17 cellular contexts compared by ENCODE assay signal in the genomic region with DNA sequence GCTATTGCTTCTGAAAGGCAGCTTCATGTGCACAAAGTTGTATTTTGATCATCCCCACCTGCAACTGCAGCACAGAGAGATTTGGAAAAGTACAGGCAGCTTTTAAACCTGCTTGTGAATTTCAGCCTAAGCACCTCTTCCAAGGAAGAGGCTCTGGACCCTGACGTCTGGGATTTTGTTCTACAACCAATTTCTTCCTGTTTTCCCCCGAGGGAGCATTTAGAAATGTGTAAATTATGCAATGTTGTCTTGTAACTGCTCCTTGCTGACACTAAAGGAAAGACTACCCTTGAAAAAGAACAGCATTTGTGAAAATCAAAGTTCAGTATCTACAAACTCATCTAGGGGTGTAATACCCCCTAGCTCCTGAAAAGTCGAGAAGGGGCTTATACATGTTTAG. TPM values are rescaled to one million over a fixed set of nuclear protein-coding genes. Genes with fewer than 3 reads are reported as not detected.
A peak's percentile ranks its signal among the peaks of the same experiment; 100 is the strongest.
DNase-seq lines count a peak whose midpoint lies in the region; ATAC-seq, FAIRE-seq and TF ChIP-seq lines count a peak whose summit lies in the region.
"Had no signal": no experiment of that assay in that cellular context is flagged by ENCODE, and none has a peak within 500 bp of the region (broad histone marks: within the 10 kb centered on the region; RNA-seq: fewer than 3 reads in every experiment).

No MANE protein-coding gene starts in this region.

- peaks cover 13% of the 10 kb centered on the region for H3K79me1 ChIP-seq in mesenchymal stem cell (replicated peaks; ENCODE audit: low read length, poor library complexity, severe bottlenecking)

- H3K4me3 ChIP-seq in liver (ENCODE audit: low read depth in 1 of 3, low read length in 3 of 3) (no peak overlapping the region), HepG2 (replicated peaks in 1 of 3; ENCODE audit: insufficient read depth in 1 of 3, low read depth in 2 of 3, low read length in 3 of 3) (no peak overlapping the region), adipocyte (ENCODE audit: low read length) (peak overlapping the region; percentile 21), mesenchymal stem cell (ENCODE audit: insufficient read depth in 1 of 2, low read depth in 1 of 2, low read length in 2 of 2) (no peak overlapping the region), vagina (no peak overlapping the region)
- H3K4me3 ChIP-seq: lung, Peyer's patch, suprapubic skin had no signal

- H2BK15ac ChIP-seq in mesenchymal stem cell (ENCODE audit: low read depth, poor library complexity, severe bottlenecking), result no peak overlapping the region

- BruUV-seq in HepG2 (replicated peaks; lab: Mats Ljungman, UMichigan), result no TSS peak

- TF ChIP-seq CTCF in liver (IDR thresholded peaks at IDR 0.05; ENCODE audit: low read depth, low read length, missing input control), result no peak
- TF ChIP-seq CTCF in HepG2 (CRISPR knock-in tag; IDR thresholded peaks at IDR 0.05), result no peak
- no peak for TF ChIP-seq CTCF in vagina (IDR thresholded peaks at IDR 0.05)
- no peak for TF ChIP-seq CTCF in mesothelial cell of epicardium (IDR thresholded peaks at IDR 0.05; ENCODE audit: unreplicated experiment)

- no peak overlapping the region for H3K4me3 Mint-ChIP-seq in mesothelial cell of epicardium
- H3K4me3 Mint-ChIP-seq: activated B cell treated with CpG ODN at 0.5 μM for 24 hours; activated T-helper 17 cell treated with anti-CD3 and anti-CD28 coated beads, Interleukin-2, amount 50 U/mL, for 72 hours; natural killer cell had no signal

- H3K4ac ChIP-seq in mesenchymal stem cell (ENCODE audit: low read depth in 1 of 2, low read length in 2 of 2), result no peak overlapping the region

- no peaks in the 10 kb centered on the region for H3K27me3 Mint-ChIP-seq in mesothelial cell of epicardium (ENCODE audit: low read depth)
- H3K27me3 Mint-ChIP-seq: activated B cell treated with CpG ODN at 0.5 μM for 24 hours; activated T-helper 17 cell treated with anti-CD3 and anti-CD28 coated beads, Interleukin-2, amount 50 U/mL, for 72 hours had no signal

- H2AFZ ChIP-seq in HepG2 (ENCODE audit: low read length), result no peak overlapping the region
- no peak overlapping the region for H2AFZ ChIP-seq in mesenchymal stem cell (ENCODE audit: low read depth, low read length)

- no peak for TF ChIP-seq POLR2A in HepG2 (IDR thresholded peaks at IDR 0.05; ENCODE audit: insufficient read depth in 1 of 2, low read depth in 2 of 2, low read length in 2 of 2)
- TF ChIP-seq POLR2A in vagina (IDR thresholded peaks at IDR 0.05), result no peak

- TF ChIP-seq RAD21 in liver (IDR thresholded peaks at IDR 0.05) (no peak), HepG2 (CRISPR knock-in tag; IDR thresholded peaks at IDR 0.05) (no peak)

- H3K9me3 Mint-ChIP-seq in mesothelial cell of epicardium, result no peaks in the 10 kb centered on the region
- H3K9me3 Mint-ChIP-seq: activated B cell treated with CpG ODN at 0.5 μM for 24 hours; activated T-helper 17 cell treated with anti-CD3 and anti-CD28 coated beads, Interleukin-2, amount 50 U/mL, for 72 hours; natural killer cell had no signal

- intact Hi-C loops in HepG2 (cut with micrococcal nuclease; ENCODE audit: unreplicated experiment) (no loop called here), vagina (cut with DNase I) (no loop called here)

- WGBS in liver, result 58% methylated on average over 3 of the region's 3 CpGs
- 90% methylated on average over 3 of the region's 3 CpGs for WGBS in HepG2 (ENCODE audit: low lambda C conversion rate)
- no CpG with 5 or more reads among the region's 3 CpGs for WGBS in mesenchymal stem cell

- no peak for FAIRE-seq in HepG2 (lab: Jason Lieb, UNC)
- FAIRE-seq: colon had no signal

- POLR2A ChIA-PET in HepG2 (lab: Yijun Ruan, JAX), result no interaction called here

- no peak overlapping the region for H4K91ac ChIP-seq in mesenchymal stem cell (ENCODE audit: low read length)

- no peak overlapping the region for H3K23ac ChIP-seq in mesenchymal stem cell (ENCODE audit: low read length in 2 of 2)

- peaks cover 11% of the 10 kb centered on the region for H3K4me1 Mint-ChIP-seq in mesothelial cell of epicardium

- H2AK5ac ChIP-seq in mesenchymal stem cell (ENCODE audit: low read length, severe bottlenecking), result no peak overlapping the region

- in situ Hi-C loops in HepG2 (cut with HindIII; ENCODE audit: extremely low pct_ligation_motif_present, low pct_unique_long_range_greater_than_20kb), result no loop called here

- H3K27ac ChIP-seq in liver (ENCODE audit: low read depth in 1 of 2, low read length in 2 of 2) (peak overlapping the region; percentile 36 to 57), HepG2 (ENCODE audit: extremely low read length, insufficient read depth, low read length) (no peak overlapping the region), mesenchymal stem cell (ENCODE audit: low read length, poor library complexity, severe bottlenecking) (no peak overlapping the region), vagina (peak overlapping the region; percentile 7), substantia nigra (ENCODE audit: low read depth, low read length, poor library complexity, severe bottlenecking) (no peak overlapping the region)
- H3K27ac ChIP-seq: suprapubic skin had no signal

- CTCF ChIA-PET in HepG2 (lab: Yijun Ruan, JAX; ENCODE audit: low intra/inter-chr PET ratio, low total read pairs), result no interaction called here

- no peak overlapping the region for H3K4me2 ChIP-seq in HepG2 (ENCODE audit: low read depth, low read length)
- H3K4me2 ChIP-seq in mesenchymal stem cell (ENCODE audit: low read length, poor library complexity, severe bottlenecking), result no peak overlapping the region

- H2BK5ac ChIP-seq in mesenchymal stem cell (ENCODE audit: low read depth, low read length, poor library complexity, severe bottlenecking), result no peak overlapping the region

- DNase-seq in HepG2 (ENCODE audit: low spot score) (no peak), adipocyte (ENCODE audit: low read depth) (peak; percentile 6), mesenchymal stem cell (peak; percentile 46), vagina (ENCODE audit: extremely low spot score in 2 of 2) (no peak), mesothelial cell of epicardium (ENCODE audit: low spot score in 2 of 2, unreplicated experiment in 2 of 2) (no peak), substantia nigra (lab: John Stamatoyannopoulos, UW) (no peak), NCI-H446 (lab: John Stamatoyannopoulos, UW) (no peak)
- DNase-seq: activated B cell treated with CpG ODN at 0.5 μM for 24 hours; natural killer cell; NCI-H2107; Peyer's patch; stimulated activated CD4-positive, alpha-beta T cell treated with anti-CD3 and anti-CD28 coated beads, Interleukin-1b, Interleukin-23, amount 100 ng/mL, for 48 hours had no signal

- no peak overlapping the region for H4K8ac ChIP-seq in mesenchymal stem cell (ENCODE audit: low read length)

- H3K36me3 Mint-ChIP-seq in mesothelial cell of epicardium, result no peaks in the 10 kb centered on the region
- H3K36me3 Mint-ChIP-seq: natural killer cell had no signal

- H3K9ac ChIP-seq in liver (ENCODE audit: low read depth in 1 of 2, low read length in 2 of 2), result no peak overlapping the region
- H3K9ac ChIP-seq in HepG2 (ENCODE audit: insufficient read depth, low read depth, low read length), result no peak overlapping the region
- peak overlapping the region; percentile 40 for H3K9ac ChIP-seq in adipocyte (ENCODE audit: low read length)
- no peak overlapping the region for H3K9ac ChIP-seq in mesenchymal stem cell (ENCODE audit: low read length)

- H3K9me3 ChIP-seq in liver (ENCODE audit: control insufficient read depth in 4 of 4, low read length in 3 of 4) (no peaks in the 10 kb centered on the region), HepG2 (ENCODE audit: low read length) (no peaks in the 10 kb centered on the region), adipocyte (ENCODE audit: control insufficient read depth, low read length) (no peaks in the 10 kb centered on the region), mesenchymal stem cell (ENCODE audit: control insufficient read depth, low read length) (no peaks in the 10 kb centered on the region), vagina (no peaks in the 10 kb centered on the region)
- H3K9me3 ChIP-seq: Peyer's patch, suprapubic skin had no signal

- no peak overlapping the region for H2BK12ac ChIP-seq in mesenchymal stem cell (ENCODE audit: low read length in 2 of 2)

- H3K27me3 ChIP-seq in liver (ENCODE audit: control insufficient read depth in 4 of 4, insufficient read depth in 4 of 4, low read length in 3 of 4) (no peaks in the 10 kb centered on the region), HepG2 (ENCODE audit: control insufficient read depth in 1 of 2, insufficient read depth in 2 of 2, low read length in 2 of 2) (no peaks in the 10 kb centered on the region), adipocyte (replicated peaks; ENCODE audit: control insufficient read depth, insufficient read depth, low read length) (no peaks in the 10 kb centered on the region), mesenchymal stem cell (ENCODE audit: control insufficient read depth in 1 of 2, insufficient read depth in 1 of 2, low read length in 2 of 2) (no peaks in the 10 kb centered on the region), vagina (no peaks in the 10 kb centered on the region)
- H3K27me3 ChIP-seq: Peyer's patch, suprapubic skin had no signal

- no peak overlapping the region for H3K18ac ChIP-seq in mesenchymal stem cell (ENCODE audit: low read depth in 1 of 2, low read length in 2 of 2)

- peaks cover 0 to 26% (median 11%) of the 10 kb centered on the region in 4 donors for H3K4me1 ChIP-seq in liver (ENCODE audit: control insufficient read depth in 4 of 4, insufficient read depth in 4 of 4, low read length in 3 of 4)
- no peaks in the 10 kb centered on the region for H3K4me1 ChIP-seq in HepG2 (ENCODE audit: insufficient read depth, low read length)
- peaks cover 55% of the 10 kb centered on the region for H3K4me1 ChIP-seq in adipocyte (ENCODE audit: control insufficient read depth, insufficient read depth, low read length)
- H3K4me1 ChIP-seq in mesenchymal stem cell (ENCODE audit: control insufficient read depth, insufficient read depth, low read depth, low read length), result peaks cover 15% of the 10 kb centered on the region
- peaks cover 93% of the 10 kb centered on the region for H3K4me1 ChIP-seq in vagina

- H3K14ac ChIP-seq in mesenchymal stem cell (ENCODE audit: low read length in 2 of 2), result no peak overlapping the region

- H3K36me3 ChIP-seq in liver (ENCODE audit: control insufficient read depth in 4 of 4, insufficient read depth in 3 of 4, low read depth in 1 of 4, low read length in 3 of 4) (no peaks in the 10 kb centered on the region), HepG2 (replicated peaks in 1 of 2; ENCODE audit: control insufficient read depth in 1 of 2, insufficient read depth in 2 of 2, low read length in 2 of 2) (no peaks in the 10 kb centered on the region; a peak in 1 of 5 replicates), adipocyte (ENCODE audit: control insufficient read depth, insufficient read depth, low read length, severe bottlenecking) (no peaks in the 10 kb centered on the region), mesenchymal stem cell (ENCODE audit: control insufficient read depth in 1 of 2, insufficient read depth in 2 of 2, low read depth in 1 of 2, low read length in 2 of 2) (peaks cover 0 to 4% of the 10 kb centered on the region in 2 experiments), vagina (no peaks in the 10 kb centered on the region)
- H3K36me3 ChIP-seq: Peyer's patch, suprapubic skin had no signal

- H3K79me2 ChIP-seq in HepG2 (ENCODE audit: insufficient read depth, low read length), result peaks cover 91% of the 10 kb centered on the region

- peaks cover 11% of the 10 kb centered on the region; the same call in 1 of the 2 replicates for H4K20me1 ChIP-seq in HepG2 (ENCODE audit: insufficient read depth, low read length)

- H3K27ac Mint-ChIP-seq in mesothelial cell of epicardium, result no peak overlapping the region
- H3K27ac Mint-ChIP-seq: activated T-helper 17 cell treated with anti-CD3 and anti-CD28 coated beads, Interleukin-2, amount 50 U/mL, for 72 hours; natural killer cell had no signal

- H2BK120ac ChIP-seq in mesenchymal stem cell (ENCODE audit: low read depth, low read length), result no peak overlapping the region

- TF ChIP-seq EP300 in HepG2 (IDR thresholded peaks at IDR 0.05; ENCODE audit: low read depth in 2 of 2, low read length in 2 of 2) (no peak), HepG2 (CRISPR knock-in tag; IDR thresholded peaks at IDR 0.05; ENCODE audit: borderline replicate concordance) (no peak)

- ATAC-seq in HepG2, result no peak
- ATAC-seq: activated T-helper 17 cell treated with anti-CD3 and anti-CD28 coated beads, Interleukin-2, amount 50 U/mL, for 72 hours had no signal

RNA-seq across cellular contexts. Expression of a gene that starts 15.4 kb away (rescaled TPM):
- total RNA-seq in liver (1 to 10 TPM; 3.4 to 3.8 TPM), HepG2 (2016; rRNA removed; fragmentation: Illumina TruSeq; extraction: Trizol) (3.3 and 3.8 TPM in 2 replicates), vagina (11.3 TPM), mesothelial cell of epicardium (13.3 to 15.5 TPM (median 14.0 TPM) in 3 replicates)
- polyA plus RNA-seq in liver (1 to 10 TPM; 1.5 to 3.0 TPM), HepG2 (2011; rRNA removed) (3.3 and 3.5 TPM in 2 replicates)
- 0.88 and 1.1 TPM in 2 replicates for total RNA-seq in HepG2 (2016; cell fraction: cytosol; rRNA removed; fragmentation: Illumina TruSeq; extraction: Trizol; ENCODE audit: low read depth)
- 2.3 and 2.9 TPM in 2 replicates for total RNA-seq in HepG2 (2016; cell fraction: insoluble cytoplasmic fraction; rRNA removed; fragmentation: Illumina TruSeq; extraction: Trizol)
- 2.2 and 2.5 TPM in 2 replicates for total RNA-seq in HepG2 (2016; cell fraction: membrane; rRNA removed; fragmentation: Illumina TruSeq; extraction: Trizol)
- 4.4 and 6.8 TPM in 2 replicates for total RNA-seq in HepG2 (2016; cell fraction: nucleus; rRNA removed; fragmentation: Illumina TruSeq; extraction: Trizol)
- 2.7 and 3.7 TPM in 2 replicates for polyA plus RNA-seq in HepG2 (2011; cell fraction: cytosol; rRNA removed)
- polyA plus RNA-seq in HepG2 (2011; cell fraction: nucleus; rRNA removed), result 4.2 and 6.4 TPM in 2 replicates
- polyA plus RNA-seq in HepG2 (2012), result 3.0 and 3.2 TPM in 2 replicates
- 0.35 and 0.40 TPM in 2 replicates for polyA plus RNA-seq in HepG2 (2016; cell fraction: cytosol; fragmentation: Illumina TruSeq; extraction: Trizol; ENCODE audit: low read depth)
- polyA plus RNA-seq in HepG2 (2016; cell fraction: insoluble cytoplasmic fraction; fragmentation: Illumina TruSeq; extraction: Trizol; ENCODE audit: low read depth), result 3.6 and 5.3 TPM in 2 replicates
- 1.6 and 1.7 TPM in 2 replicates for polyA plus RNA-seq in HepG2 (2016; cell fraction: membrane; fragmentation: Illumina TruSeq; extraction: Trizol; ENCODE audit: low read depth)
- polyA plus RNA-seq in HepG2 (2016; cell fraction: nucleus; fragmentation: Illumina TruSeq; extraction: Trizol; ENCODE audit: insufficient read depth, low read depth), result 6.4 and 8.6 TPM in 2 replicates
- 12.3 and 16.1 TPM in 2 replicates for polyA minus RNA-seq in HepG2 (2011; rRNA and poly(A)+ RNA removed; ENCODE audit: low replicate concordance)
- 4.7 and 5.5 TPM in 2 replicates for polyA minus RNA-seq in HepG2 (2011; cell fraction: cytosol; rRNA and poly(A)+ RNA removed)
- 14.0 and 19.3 TPM in 2 replicates for polyA minus RNA-seq in HepG2 (2011; cell fraction: nucleus; rRNA and poly(A)+ RNA removed)
- 4.5 TPM for polyA plus RNA-seq in mesenchymal stem cell (2013, experiment 1 of 2)
- 4.4 TPM for polyA plus RNA-seq in mesenchymal stem cell (2013, experiment 2 of 2)

RNA-seq across cellular contexts. Expression of a gene that starts 40.4 kb away (rescaled TPM):
- total RNA-seq in liver (10 to 100 TPM; 12.1 to 20.5 TPM), HepG2 (2016; rRNA removed; fragmentation: Illumina TruSeq; extraction: Trizol) (17.2 and 21.2 TPM in 2 replicates), vagina (21.6 TPM), mesothelial cell of epicardium (39.7 to 45.4 TPM (median 42.1 TPM) in 3 replicates)
- polyA plus RNA-seq in liver (10 to 100 TPM; 11.2 to 12.1 TPM), HepG2 (2011; rRNA removed) (46.5 and 48.0 TPM in 2 replicates)
- 6.0 and 7.6 TPM in 2 replicates for total RNA-seq in HepG2 (2016; cell fraction: cytosol; rRNA removed; fragmentation: Illumina TruSeq; extraction: Trizol; ENCODE audit: low read depth)
- total RNA-seq in HepG2 (2016; cell fraction: insoluble cytoplasmic fraction; rRNA removed; fragmentation: Illumina TruSeq; extraction: Trizol), result 15.6 and 20.2 TPM in 2 replicates
- total RNA-seq in HepG2 (2016; cell fraction: membrane; rRNA removed; fragmentation: Illumina TruSeq; extraction: Trizol), result 18.9 and 19.7 TPM in 2 replicates
- 18.5 and 21.4 TPM in 2 replicates for total RNA-seq in HepG2 (2016; cell fraction: nucleus; rRNA removed; fragmentation: Illumina TruSeq; extraction: Trizol)
- 31.6 and 37.8 TPM in 2 replicates for polyA plus RNA-seq in HepG2 (2011; cell fraction: cytosol; rRNA removed)
- polyA plus RNA-seq in HepG2 (2011; cell fraction: nucleus; rRNA removed), result 26.3 and 38.8 TPM in 2 replicates
- polyA plus RNA-seq in HepG2 (2012), result 25.6 and 26.5 TPM in 2 replicates
- polyA plus RNA-seq in HepG2 (2016; cell fraction: cytosol; fragmentation: Illumina TruSeq; extraction: Trizol; ENCODE audit: low read depth), result 5.7 and 6.3 TPM in 2 replicates
- 16.1 and 22.5 TPM in 2 replicates for polyA plus RNA-seq in HepG2 (2016; cell fraction: insoluble cytoplasmic fraction; fragmentation: Illumina TruSeq; extraction: Trizol; ENCODE audit: low read depth)
- polyA plus RNA-seq in HepG2 (2016; cell fraction: membrane; fragmentation: Illumina TruSeq; extraction: Trizol; ENCODE audit: low read depth), result 20.6 and 22.2 TPM in 2 replicates
- polyA plus RNA-seq in HepG2 (2016; cell fraction: nucleus; fragmentation: Illumina TruSeq; extraction: Trizol; ENCODE audit: insufficient read depth, low read depth), result 45.9 and 46.6 TPM in 2 replicates
- 181 and 185 TPM in 2 replicates for polyA minus RNA-seq in HepG2 (2011; rRNA and poly(A)+ RNA removed; ENCODE audit: low replicate concordance)
- 33.0 and 39.5 TPM in 2 replicates for polyA minus RNA-seq in HepG2 (2011; cell fraction: cytosol; rRNA and poly(A)+ RNA removed)
- polyA minus RNA-seq in HepG2 (2011; cell fraction: nucleus; rRNA and poly(A)+ RNA removed), result 24.8 and 31.7 TPM in 2 replicates
- polyA plus RNA-seq in mesenchymal stem cell (2013, experiment 1 of 2), result 65.2 TPM
- polyA plus RNA-seq in mesenchymal stem cell (2013, experiment 2 of 2), result 65.7 TPM

RNA-seq across cellular contexts. Expression of a gene that starts 47.3 kb away (rescaled TPM):
- total RNA-seq in liver, result 10 to 100 TPM; 35.2 to 50.1 TPM
- polyA plus RNA-seq in liver, result 10 to 100 TPM; 43.6 to 81.8 TPM
- total RNA-seq in HepG2 (2016; rRNA removed; fragmentation: Illumina TruSeq; extraction: Trizol), result 67.4 and 74.9 TPM in 2 replicates
- 22.7 and 23.8 TPM in 2 replicates for total RNA-seq in HepG2 (2016; cell fraction: cytosol; rRNA removed; fragmentation: Illumina TruSeq; extraction: Trizol; ENCODE audit: low read depth)
- total RNA-seq in HepG2 (2016; cell fraction: insoluble cytoplasmic fraction; rRNA removed; fragmentation: Illumina TruSeq; extraction: Trizol), result 70.2 and 82.6 TPM in 2 replicates
- total RNA-seq in HepG2 (2016; cell fraction: membrane; rRNA removed; fragmentation: Illumina TruSeq; extraction: Trizol), result 40.7 and 44.7 TPM in 2 replicates
- 59.0 and 59.2 TPM in 2 replicates for total RNA-seq in HepG2 (2016; cell fraction: nucleus; rRNA removed; fragmentation: Illumina TruSeq; extraction: Trizol)
- polyA plus RNA-seq in HepG2 (2011; rRNA removed), result 54.7 and 55.7 TPM in 2 replicates
- 48.4 and 57.9 TPM in 2 replicates for polyA plus RNA-seq in HepG2 (2011; cell fraction: cytosol; rRNA removed)
- polyA plus RNA-seq in HepG2 (2011; cell fraction: nucleus; rRNA removed), result 29.8 and 32.8 TPM in 2 replicates
- polyA plus RNA-seq in HepG2 (2012), result 35.2 and 40.9 TPM in 2 replicates
- 23.3 and 26.2 TPM in 2 replicates for polyA plus RNA-seq in HepG2 (2016; cell fraction: cytosol; fragmentation: Illumina TruSeq; extraction: Trizol; ENCODE audit: low read depth)
- polyA plus RNA-seq in HepG2 (2016; cell fraction: insoluble cytoplasmic fraction; fragmentation: Illumina TruSeq; extraction: Trizol; ENCODE audit: low read depth), result 69.8 and 76.9 TPM in 2 replicates
- polyA plus RNA-seq in HepG2 (2016; cell fraction: membrane; fragmentation: Illumina TruSeq; extraction: Trizol; ENCODE audit: low read depth), result 35.1 and 42.6 TPM in 2 replicates
- 93.6 and 97.3 TPM in 2 replicates for polyA plus RNA-seq in HepG2 (2016; cell fraction: nucleus; fragmentation: Illumina TruSeq; extraction: Trizol; ENCODE audit: insufficient read depth, low read depth)
- 48.4 and 75.2 TPM in 2 replicates for polyA minus RNA-seq in HepG2 (2011; rRNA and poly(A)+ RNA removed; ENCODE audit: low replicate concordance)
- 21.3 and 23.3 TPM in 2 replicates for polyA minus RNA-seq in HepG2 (2011; cell fraction: cytosol; rRNA and poly(A)+ RNA removed)
- polyA minus RNA-seq in HepG2 (2011; cell fraction: nucleus; rRNA and poly(A)+ RNA removed), result 58.6 and 66.2 TPM in 2 replicates
- polyA plus RNA-seq in mesenchymal stem cell (2013, experiment 1 of 2), result 67.8 TPM
- polyA plus RNA-seq in mesenchymal stem cell (2013, experiment 2 of 2), result 69.3 TPM
- 75.1 TPM for total RNA-seq in vagina
- total RNA-seq in mesothelial cell of epicardium, result 74.8 to 80.9 TPM (median 80.2 TPM) in 3 replicates

RNA-seq across cellular contexts. Expression of a gene that starts 48.3 kb away (rescaled TPM):
- total RNA-seq in liver (1 to 10 TPM; 3.1 to 3.8 TPM), HepG2 (2016; rRNA removed; fragmentation: Illumina TruSeq; extraction: Trizol) (1.7 and 4.8 TPM in 2 replicates), vagina (4.7 TPM), mesothelial cell of epicardium (5.7 to 7.8 TPM (median 5.9 TPM) in 3 replicates)
- polyA plus RNA-seq in liver (1 to 10 TPM; 4.1 to 6.2 TPM), HepG2 (2011; rRNA removed) (6.8 and 7.7 TPM in 2 replicates)
- 13.4 and 14.4 TPM in 2 replicates for total RNA-seq in HepG2 (2016; cell fraction: cytosol; rRNA removed; fragmentation: Illumina TruSeq; extraction: Trizol; ENCODE audit: low read depth)
- total RNA-seq in HepG2 (2016; cell fraction: insoluble cytoplasmic fraction; rRNA removed; fragmentation: Illumina TruSeq; extraction: Trizol), result 1.0 and 3.2 TPM in 2 replicates
- 5.8 and 6.7 TPM in 2 replicates for total RNA-seq in HepG2 (2016; cell fraction: membrane; rRNA removed; fragmentation: Illumina TruSeq; extraction: Trizol)
- 2.9 and 3.9 TPM in 2 replicates for total RNA-seq in HepG2 (2016; cell fraction: nucleus; rRNA removed; fragmentation: Illumina TruSeq; extraction: Trizol)
- polyA plus RNA-seq in HepG2 (2011; cell fraction: cytosol; rRNA removed), result 5.6 and 7.1 TPM in 2 replicates
- polyA plus RNA-seq in HepG2 (2011; cell fraction: nucleus; rRNA removed), result 3.8 and 5.7 TPM in 2 replicates
- polyA plus RNA-seq in HepG2 (2012), result 3.0 and 6.9 TPM in 2 replicates
- 4.3 and 4.4 TPM in 2 replicates for polyA plus RNA-seq in HepG2 (2016; cell fraction: cytosol; fragmentation: Illumina TruSeq; extraction: Trizol; ENCODE audit: low read depth)
- 2.5 and 2.6 TPM in 2 replicates for polyA plus RNA-seq in HepG2 (2016; cell fraction: insoluble cytoplasmic fraction; fragmentation: Illumina TruSeq; extraction: Trizol; ENCODE audit: low read depth)
- polyA plus RNA-seq in HepG2 (2016; cell fraction: membrane; fragmentation: Illumina TruSeq; extraction: Trizol; ENCODE audit: low read depth), result 5.6 and 5.9 TPM in 2 replicates
- 5.2 TPM in 2 replicates for polyA plus RNA-seq in HepG2 (2016; cell fraction: nucleus; fragmentation: Illumina TruSeq; extraction: Trizol; ENCODE audit: insufficient read depth, low read depth)
- 30.6 and 58.3 TPM in 2 replicates for polyA minus RNA-seq in HepG2 (2011; rRNA and poly(A)+ RNA removed; ENCODE audit: low replicate concordance)
- 2.2 and 6.2 TPM in 2 replicates for polyA minus RNA-seq in HepG2 (2011; cell fraction: cytosol; rRNA and poly(A)+ RNA removed)
- polyA minus RNA-seq in HepG2 (2011; cell fraction: nucleus; rRNA and poly(A)+ RNA removed), result 4.1 and 7.3 TPM in 2 replicates
- 0.95 TPM for polyA plus RNA-seq in mesenchymal stem cell (2013, experiment 1 of 2)
- 0.93 TPM for polyA plus RNA-seq in mesenchymal stem cell (2013, experiment 2 of 2)

Comparison
In these comparisons a context has a peak if more than half of its experiments do, and no peak if none do; other contexts are left out.
1. H3K27ac ChIP-seq: peak in liver (2 of 2) and vagina (single experiment); none in HepG2 (single experiment), mesenchymal stem cell (single experiment) and substantia nigra (single experiment).
2. DNase-seq: peak in adipocyte (single experiment) and mesenchymal stem cell (single experiment); none in HepG2 (single experiment), vagina (0 of 2), mesothelial cell of epicardium (0 of 2), substantia nigra (0 of 49) and NCI-H446 (0 of 2).